1 cellular context compared by ENCODE assay signal in genomic region chr1:3423896-3424610, GRCh38.
TF ChIP-seq lines count a peak whose summit lies in the region.

No MANE protein-coding gene starts in this region.

TF ChIP-seq in IMR-90, 13 proteins besides CTCF, POLR2A, EP300 and RAD21:
- TF ChIP-seq RCOR1 (IDR thresholded peaks at IDR 0.05; ENCODE audit: insufficient replicate concordance, low read length) (no peak), NFE2L2 (IDR thresholded peaks at IDR 0.05; ENCODE audit: low read depth, low read length) (no peak), CHD1 (IDR thresholded peaks at IDR 0.05; ENCODE audit: low read depth, low read length) (no peak), BHLHE40 (IDR thresholded peaks at IDR 0.05; ENCODE audit: low read depth, low read length) (no peak), FOS (IDR thresholded peaks at IDR 0.05; ENCODE audit: low read depth, low read length) (no peak), MXI1 (IDR thresholded peaks at IDR 0.05; ENCODE audit: borderline replicate concordance, low read depth, low read length) (no peak), MAZ (IDR thresholded peaks at IDR 0.05; ENCODE audit: borderline replicate concordance, low read depth, low read length) (no peak), CEBPB (IDR thresholded peaks at IDR 0.05; ENCODE audit: low read depth, low read length) (no peak), MAFK (IDR thresholded peaks at IDR 0.05; ENCODE audit: low read depth, low read length) (no peak), SMC3 (IDR thresholded peaks at IDR 0.05; ENCODE audit: low read depth, low read length) (no peak), USF2 (IDR thresholded peaks at IDR 0.05; ENCODE audit: low read depth, low read length) (no peak), RFX5 (IDR thresholded peaks at IDR 0.05; ENCODE audit: low read depth, low read length) (no peak), ELK1 (IDR thresholded peaks at IDR 0.05; ENCODE audit: borderline replicate concordance, low read depth, low read length) (no peak)
